16 cellular contexts compared by ENCODE assay signal in the genomic region with DNA sequence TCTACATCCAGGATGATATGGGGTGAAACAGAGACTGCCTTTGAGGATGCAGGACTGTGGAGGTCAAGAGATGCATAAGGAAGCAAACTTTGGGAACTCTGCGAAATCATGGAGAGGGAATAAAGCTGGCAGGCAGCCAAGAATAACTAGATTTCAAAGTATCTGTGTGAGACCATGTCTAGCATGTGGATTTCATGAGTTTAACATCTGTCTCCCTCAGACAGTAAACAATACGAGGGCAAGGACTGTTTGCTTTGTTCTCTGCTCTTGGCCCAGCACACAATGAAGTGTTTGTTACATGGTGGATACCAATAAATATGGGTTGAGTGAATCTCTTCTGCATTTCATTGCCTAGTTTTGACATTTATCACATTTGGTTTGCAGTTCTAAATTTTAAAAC.
DNase-seq lines count a peak whose midpoint lies in the region; ATAC-seq, FAIRE-seq and TF ChIP-seq lines count a peak whose summit lies in the region.
"Had no signal": no experiment of that assay in that cellular context is flagged by ENCODE, and none has a peak within 500 bp of the region (broad histone marks: within the 10 kb centered on the region; RNA-seq: fewer than 3 reads in every experiment).

No MANE protein-coding gene starts in this region.

- no peaks in the 10 kb centered on the region for H3K27me3 ChIP-seq in Loucy (ENCODE audit: insufficient read depth, low read length, poor library complexity, severe bottlenecking)
- no peaks in the 10 kb centered on the region for H3K27me3 ChIP-seq in Karpas-422 (ENCODE audit: low read length)
- H3K27me3 ChIP-seq: thyroid gland had no signal

- H3K9me3 ChIP-seq in Loucy (ENCODE audit: insufficient read depth, low read depth, low read length), result no peaks in the 10 kb centered on the region
- H3K9me3 ChIP-seq in Karpas-422 (ENCODE audit: low read length), result no peaks in the 10 kb centered on the region
- H3K9me3 ChIP-seq: psoas muscle, thyroid gland had no signal

- H3K4me3 Mint-ChIP-seq in activated T-helper 17 cell treated with anti-CD3 and anti-CD28 coated beads, Interleukin-2, amount 50 U/mL, for 72 hours, result no peak overlapping the region
- H3K4me3 Mint-ChIP-seq: activated naive CD8-positive, alpha-beta T cell had no signal

- no peaks in the 10 kb centered on the region for H3K36me3 ChIP-seq in Loucy (ENCODE audit: insufficient read depth, low read length)
- H3K36me3 ChIP-seq in Karpas-422 (ENCODE audit: insufficient read depth, low read length), result no peaks in the 10 kb centered on the region
- H3K36me3 ChIP-seq: thyroid gland had no signal

- TF ChIP-seq CTCF in Loucy (conservative IDR thresholded peaks at IDR 0.05; ENCODE audit: low read length), result no peak

- no peaks in the 10 kb centered on the region for H3K27me3 Mint-ChIP-seq in activated T-helper 17 cell treated with anti-CD3 and anti-CD28 coated beads, Interleukin-2, amount 50 U/mL, for 72 hours
- H3K27me3 Mint-ChIP-seq: activated naive CD8-positive, alpha-beta T cell had no signal

- peak; percentile 30 for FAIRE-seq in islet of Langerhans (lab: Jason Lieb, UNC)

- no peak overlapping the region for H3K4me2 ChIP-seq in Loucy (ENCODE audit: low read depth, low read length, poor library complexity, severe bottlenecking)
- H3K4me2 ChIP-seq in Karpas-422 (ENCODE audit: low read depth, low read length, poor library complexity, severe bottlenecking), result no peak overlapping the region

- no peaks in the 10 kb centered on the region for H3K4me1 Mint-ChIP-seq in activated T-helper 17 cell treated with anti-CD3 and anti-CD28 coated beads, Interleukin-2, amount 50 U/mL, for 72 hours

- no peak for ATAC-seq in activated T-helper 17 cell treated with anti-CD3 and anti-CD28 coated beads, Interleukin-2, amount 50 U/mL, for 72 hours (replicated peaks)
- ATAC-seq in left lobe of liver, result no peak
- ATAC-seq in GM21737 (IDR thresholded peaks at IDR 0.05; ENCODE audit: unreplicated experiment), result no peak
- ATAC-seq: HCT116, psoas muscle had no signal

- H3K9ac ChIP-seq in Loucy (ENCODE audit: low read depth, low read length, poor library complexity, severe bottlenecking) (peak overlapping the region; percentile 51), Karpas-422 (ENCODE audit: low read length) (no peak overlapping the region)

- H3K4me3 ChIP-seq in Loucy (ENCODE audit: low read length, poor library complexity, severe bottlenecking) (no peak overlapping the region), Karpas-422 (ENCODE audit: low read length) (no peak overlapping the region)
- H3K4me3 ChIP-seq: psoas muscle, thyroid gland had no signal

- H3K79me2 ChIP-seq in Loucy (ENCODE audit: insufficient read depth, low read length) (no peaks in the 10 kb centered on the region), Karpas-422 (ENCODE audit: low read length) (no peaks in the 10 kb centered on the region)

- H3K4me1 ChIP-seq in Loucy (ENCODE audit: insufficient read depth, low read length, poor library complexity, severe bottlenecking) (peaks cover 96% of the 10 kb centered on the region), Karpas-422 (ENCODE audit: low read length) (no peaks in the 10 kb centered on the region)
- H3K4me1 ChIP-seq: psoas muscle had no signal

- H4K20me1 ChIP-seq in Loucy (ENCODE audit: insufficient read depth, low read length, poor library complexity, severe bottlenecking), result no peaks in the 10 kb centered on the region
- no peaks in the 10 kb centered on the region for H4K20me1 ChIP-seq in Karpas-422 (ENCODE audit: insufficient read depth, low read depth, low read length)

- H3K27ac Mint-ChIP-seq in activated T-helper 17 cell treated with anti-CD3 and anti-CD28 coated beads, Interleukin-2, amount 50 U/mL, for 72 hours, result no peak overlapping the region
- H3K27ac Mint-ChIP-seq: activated naive CD8-positive, alpha-beta T cell had no signal

- no peaks in the 10 kb centered on the region for H3K9me2 ChIP-seq in Loucy (replicated peaks; ENCODE audit: low read depth, low read length)
- H3K9me2 ChIP-seq in Karpas-422 (replicated peaks; ENCODE audit: insufficient read depth, low read length), result no peaks in the 10 kb centered on the region

- no peak overlapping the region for H3K27ac ChIP-seq in Karpas-422 (ENCODE audit: low read length)
- H3K27ac ChIP-seq: psoas muscle, thyroid gland had no signal

- H2AFZ ChIP-seq in Loucy (ENCODE audit: low read length) (0 out of 2 replicates have a peak overlapping the region, but pooled peaks have one; percentile 25), Karpas-422 (ENCODE audit: low read length) (no peak overlapping the region)

- peak; percentile 81 for DNase-seq in COLO829 (ENCODE audit: low spot score)
- peak; percentile 66 to 74 for DNase-seq in SHP77 (lab: John Stamatoyannopoulos, UW)
- DNase-seq in left lobe of liver (ENCODE audit: low spot score), result no peak
- DNase-seq in Karpas-422, result no peak
- DNase-seq: activated CD8-positive, alpha-beta memory T cell treated with anti-CD3 and anti-CD28 coated beads, Interleukin-2, amount 50 U/mL, for 4 hours; DND-41; islet precursor cell; MM.1S; psoas muscle; thyroid gland had no signal

- H3F3A ChIP-seq in Loucy (ENCODE audit: low read depth), result peaks cover 4% of the 10 kb centered on the region; the same call in 1 of the 2 replicates

- no peaks in the 10 kb centered on the region for H3K9me3 Mint-ChIP-seq in activated T-helper 17 cell treated with anti-CD3 and anti-CD28 coated beads, Interleukin-2, amount 50 U/mL, for 72 hours

- H3K36me3 Mint-ChIP-seq in activated T-helper 17 cell treated with anti-CD3 and anti-CD28 coated beads, Interleukin-2, amount 50 U/mL, for 72 hours (ENCODE audit: low read depth), result no peaks in the 10 kb centered on the region
- H3K36me3 Mint-ChIP-seq: activated naive CD8-positive, alpha-beta T cell had no signal

Comparison
In these comparisons a context has a peak if more than half of its experiments do, and no peak if none do; other contexts are left out.
1. DNase-seq: peak in COLO829 (single experiment) and SHP77 (2 of 2); none in left lobe of liver (single experiment) and Karpas-422 (single experiment).